In the genomic region with DNA sequence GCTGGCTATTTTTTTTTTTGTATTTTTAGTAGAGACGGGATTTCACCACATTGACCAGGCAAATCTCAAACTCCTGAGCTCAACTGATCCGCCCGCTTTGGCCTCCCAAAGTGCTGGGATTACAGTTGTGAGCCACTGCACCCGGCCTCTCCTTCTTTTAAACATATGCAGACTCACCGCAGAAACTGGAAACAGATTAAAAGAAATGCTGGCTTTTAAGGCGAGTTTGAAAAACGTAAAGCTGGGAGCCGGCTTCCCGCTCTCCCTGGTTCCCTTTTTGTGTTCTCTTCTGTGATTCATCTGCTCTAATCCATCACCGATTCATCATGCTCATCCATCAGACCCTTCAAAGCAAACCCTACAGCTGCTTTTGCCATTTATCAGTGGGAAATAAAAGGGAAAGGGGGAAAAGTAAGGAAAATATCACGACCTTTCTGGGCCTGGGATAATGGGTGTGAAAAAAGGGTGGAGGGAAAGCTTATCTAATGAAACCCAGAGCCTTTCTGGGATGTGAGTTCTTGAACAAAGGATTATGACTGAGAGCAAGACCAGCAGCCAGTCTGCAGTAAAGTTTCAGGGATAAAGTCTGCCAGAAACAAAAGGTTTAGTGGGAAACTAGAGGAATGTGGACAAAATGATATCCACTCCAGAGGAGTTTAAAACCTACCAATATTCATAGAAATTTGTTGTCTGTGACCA, we compare ENCODE assay signal across 1 cellular context.
TF ChIP-seq lines count a peak whose summit lies in the region.

No MANE protein-coding gene starts in this region.

TF ChIP-seq in GM23338, 12 proteins besides CTCF, POLR2A, EP300 and RAD21 (continued from another document):
- no peak for TF ChIP-seq ZNF331 (CRISPR knock-in tag; IDR thresholded peaks at IDR 0.05; ENCODE audit: low read depth)
- TF ChIP-seq JUNB (IDR thresholded peaks at IDR 0.05; ENCODE audit: unreplicated experiment), result no peak
